In genomic region chr15:63244976-63245645, GRCh38 we compare ENCODE assay signal across 12 cellular contexts. TPM values are rescaled to one million over a fixed set of nuclear protein-coding genes. Genes with fewer than 3 reads are reported as not detected.
A peak's percentile ranks its signal among the peaks of the same experiment; 100 is the strongest.
DNase-seq lines count a peak whose midpoint lies in the region; ATAC-seq, FAIRE-seq and TF ChIP-seq lines count a peak whose summit lies in the region.
"Had no signal": no experiment of that assay in that cellular context is flagged by ENCODE, and none has a peak within 500 bp of the region (broad histone marks: within the 10 kb centered on the region; RNA-seq: fewer than 3 reads in every experiment).

No MANE protein-coding gene starts in this region.

- H3K4me1 ChIP-seq in K562 (replicated peaks in 1 of 2; ENCODE audit: control insufficient read depth in 2 of 2, insufficient read depth in 2 of 2, low read length in 2 of 2) (peaks cover 0 to 13% of the 10 kb centered on the region in 2 experiments; a peak in 2 of 5 replicates), muscle layer of duodenum (ENCODE audit: control insufficient read depth in 1 of 2, insufficient read depth in 2 of 2, low read length in 2 of 2) (peaks cover 4 to 15% of the 10 kb centered on the region in 2 donors), tibial artery (peaks cover 0 to 25% (median 5%) of the 10 kb centered on the region in 4 donors)
- H3K4me1 ChIP-seq: BE2C had no signal

- H2AFZ ChIP-seq in K562 (ENCODE audit: low read depth, low read length), result no peak overlapping the region

- 53% methylated on average over 5 of the region's 5 CpGs for WGBS in K562 (ENCODE audit: insufficient coverage, low coverage, missing lambda C conversion rate)

- peaks cover 51% of the 10 kb centered on the region for H3K36me3 ChIP-seq in K562 (ENCODE audit: control insufficient read depth, insufficient read depth, low read length)
- H3K36me3 ChIP-seq in muscle layer of duodenum (ENCODE audit: control insufficient read depth in 1 of 2, insufficient read depth in 2 of 2, low read length in 2 of 2), result peaks cover 5 to 20% of the 10 kb centered on the region in 2 donors
- peaks cover 0 to 12% (median 3%) of the 10 kb centered on the region in 3 donors for H3K36me3 ChIP-seq in tibial artery
- H3K36me3 ChIP-seq: BE2C had no signal

- intact Hi-C loops in K562 (cut with micrococcal nuclease), result no loop called here
- intact Hi-C loops in tibial artery (cut with DNase I; ENCODE audit: low total_unique reads), result no loop called here

- no peaks in the 10 kb centered on the region for H4K20me1 ChIP-seq in K562 (replicated peaks; ENCODE audit: control insufficient read depth, insufficient read depth, low read length)

- H3K4me3 Mint-ChIP-seq in activated naive CD4-positive, alpha-beta T cell treated with anti-CD3 and anti-CD28 coated beads, Interleukin-2, amount 50 U/mL, for 24 hours, result peak overlapping the region; percentile 49

- H3K27ac ChIP-seq in K562 (ENCODE audit: extremely low read depth, low read depth, low read length) (no peak overlapping the region), muscle layer of duodenum (ENCODE audit: low read length) (peak overlapping the region; percentile 68), tibial artery (peak overlapping the region; percentile 27 to 40)
- H3K27ac ChIP-seq: KMS-11 had no signal

- FAIRE-seq in K562 (lab: Jason Lieb, UNC), result peak; percentile 48
- FAIRE-seq: frontal cortex had no signal

- H3K79me2 ChIP-seq in K562 (ENCODE audit: control insufficient read depth, insufficient read depth, low read length), result peaks cover 26% of the 10 kb centered on the region

- H3K9me1 ChIP-seq in K562 (ENCODE audit: control insufficient read depth, insufficient read depth, low read length), result no peaks in the 10 kb centered on the region

- H3K27ac Mint-ChIP-seq in activated naive CD4-positive, alpha-beta T cell treated with anti-CD3 and anti-CD28 coated beads, Interleukin-2, amount 50 U/mL, for 24 hours, result peak overlapping the region; percentile 90

- no peak overlapping the region for H3K9ac ChIP-seq in K562 (ENCODE audit: insufficient read depth in 1 of 2, low read depth in 2 of 2, low read length in 2 of 2)
- H3K9ac ChIP-seq: KMS-11 had no signal

- no peaks in the 10 kb centered on the region for H3K27me3 Mint-ChIP-seq in activated naive CD4-positive, alpha-beta T cell treated with anti-CD3 and anti-CD28 coated beads, Interleukin-2, amount 50 U/mL, for 24 hours

- peaks cover 78% of the 10 kb centered on the region for H3K4me1 Mint-ChIP-seq in activated naive CD4-positive, alpha-beta T cell treated with anti-CD3 and anti-CD28 coated beads, Interleukin-2, amount 50 U/mL, for 24 hours

- ATAC-seq in K562, result no peak
- ATAC-seq in GM18519 (IDR thresholded peaks at IDR 0.05; ENCODE audit: low FRiP score, unreplicated experiment), result no peak

- CTCF ChIA-PET in K562 (lab: Yijun Ruan, JAX; ENCODE audit: low intra/inter-chr PET ratio), result interaction anchor here (0.6 to 0.7 kb wide), 2 partner anchors 30 to 197 kb away, joined by 3 read pairs; no protein-coding TSS in a partner anchor
- CTCF ChIA-PET in GM10248 (lab: Yijun Ruan, JAX), result interaction anchor here (1.0 to 2.8 kb wide), 8 partner anchors 11 to 46 kb away, joined by 3 to 20 read pairs (median 4); no protein-coding TSS in a partner anchor

- H3K4me2 ChIP-seq in K562 (ENCODE audit: insufficient read depth, low read length), result no peak overlapping the region
- H3K4me2 ChIP-seq: KMS-11 had no signal

- DNase-seq in activated naive CD4-positive, alpha-beta T cell treated with anti-CD3 and anti-CD28 coated beads, Interleukin-2, amount 50 U/mL, for 16 hours, result no peak
- DNase-seq in K562 (ENCODE audit: extremely low read depth in 1 of 4, low spot score in 3 of 4), result no peak
- DNase-seq in tibial artery, result no peak
- no peak for DNase-seq in GM10248 (ENCODE audit: extremely low spot score)
- DNase-seq in GM03348 (ENCODE audit: low spot score), result no peak
- DNase-seq: BE2C, NCI-H524 treated with DMSO at 0.1 percent for 48 hours had no signal

- no peak for TF ChIP-seq RAD21 in K562 (CRISPR knock-in tag; conservative IDR thresholded peaks at IDR 0.05 in 1 of 2, IDR thresholded peaks at IDR 0.05 in 1 of 2)

- TF ChIP-seq EP300 in K562 (IDR thresholded peaks at IDR 0.05; ENCODE audit: low read length), result no peak

- H3K36me3 Mint-ChIP-seq in activated naive CD4-positive, alpha-beta T cell treated with anti-CD3 and anti-CD28 coated beads, Interleukin-2, amount 50 U/mL, for 24 hours, result peaks cover 28% of the 10 kb centered on the region

- H3K27me3 ChIP-seq in K562 (ENCODE audit: control insufficient read depth in 2 of 2, insufficient read depth in 2 of 2, low read length in 2 of 2) (no peaks in the 10 kb centered on the region), muscle layer of duodenum (ENCODE audit: low read depth, low read length) (no peaks in the 10 kb centered on the region), tibial artery (no peaks in the 10 kb centered on the region)
- H3K27me3 ChIP-seq: BE2C had no signal

- TF ChIP-seq POLR2A in K562 (conservative IDR thresholded peaks at IDR 0.05), result no peak

- H3K9me3 ChIP-seq in K562 (replicated peaks; ENCODE audit: control insufficient read depth, insufficient read depth, low read depth, low read length) (peaks cover 6% of the 10 kb centered on the region), muscle layer of duodenum (ENCODE audit: control insufficient read depth in 1 of 2, low read length in 2 of 2) (peaks cover 0 to 3% of the 10 kb centered on the region in 2 donors), tibial artery (no peaks in the 10 kb centered on the region)
- H3K9me3 ChIP-seq: BE2C had no signal

- no peaks in the 10 kb centered on the region for H3K9me3 Mint-ChIP-seq in activated naive CD4-positive, alpha-beta T cell treated with anti-CD3 and anti-CD28 coated beads, Interleukin-2, amount 50 U/mL, for 24 hours

- BruUV-seq in K562 (replicated peaks; lab: Mats Ljungman, UMichigan), result no TSS peak

- POLR2A ChIA-PET in K562 (lab: Yijun Ruan, JAX), result interaction anchor here (1.0 to 1.1 kb wide), 2 partner anchors 15 to 17 kb away, joined by 3 to 5 read pairs; no protein-coding TSS in a partner anchor
- POLR2A ChIA-PET in GM10248 (lab: Yijun Ruan, JAX), result no interaction called here

- in situ Hi-C loops in K562 (cut with MboI), result no loop called here

- no peak for TF ChIP-seq CTCF in K562 (IDR thresholded peaks at IDR 0.05 in 2 of 3, conservative IDR thresholded peaks at IDR 0.05 in 1 of 3; ENCODE audit: insufficient read depth in 2 of 3, low read depth in 1 of 3, low read length in 3 of 3)
- TF ChIP-seq CTCF in tibial artery (IDR thresholded peaks at IDR 0.05), result no peak
- TF ChIP-seq CTCF in GM10248 (IDR thresholded peaks at IDR 0.05; ENCODE audit: control extremely low read depth, extremely low read depth, low read depth, missing control alignments), result no peak

- H3K4me3 ChIP-seq in K562 (no peak overlapping the region), muscle layer of duodenum (ENCODE audit: low read depth in 1 of 2, low read length in 2 of 2) (no peak overlapping the region), tibial artery (no peak overlapping the region)

RNA-seq across cellular contexts. Expression of gene APH1B, which starts 32.3 kb away (rescaled TPM):
- total RNA-seq in K562 (2011; cell fraction: chromatin; rRNA removed; ENCODE audit: low replicate concordance), result 10.5 and 13.7 TPM in 2 replicates
- total RNA-seq in K562 (2011; cell fraction: nucleolus; rRNA removed), result 7.7 and 8.8 TPM in 2 replicates
- total RNA-seq in K562 (2011; cell fraction: nucleoplasm; rRNA removed), result 13.9 and 14.7 TPM in 2 replicates
- total RNA-seq in K562 (2014; rRNA removed) (4.9 and 5.1 TPM in 2 replicates), K562 (2014; rRNA removed; fragmentation: Illumina TruSeq; extraction: Trizol) (9.0 and 9.1 TPM in 2 replicates), K562 (2015; rRNA removed; fragmentation: Illumina TruSeq; extraction: Trizol) (8.9 and 9.6 TPM in 2 replicates), K562 (2021) (9.7 and 10.6 TPM in 2 replicates)
- polyA plus RNA-seq in K562 (2011; rRNA removed) (4.8 and 7.0 TPM in 2 replicates), K562 (2014; fragmentation: Illumina TruSeq; extraction: Trizol) (6.1 and 6.9 TPM in 2 replicates), K562 (2014; fragmentation: Nextera tagmentation; extraction: Ambion mirVana) (1 to 10 TPM; 7.0 to 8.7 TPM), K562 (2014; rRNA removed) (6.8 and 7.3 TPM in 2 replicates)
- polyA plus RNA-seq in K562 (2011; cell fraction: cytosol; rRNA removed), result 3.0 and 3.2 TPM in 2 replicates
- polyA plus RNA-seq in K562 (2011; cell fraction: nucleus; rRNA removed), result 7.9 and 9.8 TPM in 2 replicates
- polyA plus RNA-seq in K562 (2012), result 9.1 and 10.8 TPM in 2 replicates
- 4.6 and 6.9 TPM in 2 replicates for polyA minus RNA-seq in K562 (2011; rRNA and poly(A)+ RNA removed)
- polyA minus RNA-seq in K562 (2011; cell fraction: cytosol; rRNA and poly(A)+ RNA removed), result 3.6 and 8.8 TPM in 2 replicates
- polyA minus RNA-seq in K562 (2011; cell fraction: nucleus; rRNA and poly(A)+ RNA removed), result 5.0 and 5.1 TPM in 2 replicates

RNA-seq across cellular contexts. Expression of gene RAB8B, which starts 55.7 kb away (rescaled TPM):
- total RNA-seq in K562 (2011; cell fraction: chromatin; rRNA removed; ENCODE audit: low replicate concordance), result 10.7 and 17.8 TPM in 2 replicates
- 5.3 and 7.3 TPM in 2 replicates for total RNA-seq in K562 (2011; cell fraction: nucleolus; rRNA removed)
- 10.6 and 18.9 TPM in 2 replicates for total RNA-seq in K562 (2011; cell fraction: nucleoplasm; rRNA removed)
- total RNA-seq in K562 (2014; rRNA removed), result 23.6 and 24.6 TPM in 2 replicates
- 28.9 and 33.9 TPM in 2 replicates for total RNA-seq in K562 (2014; rRNA removed; fragmentation: Illumina TruSeq; extraction: Trizol)
- 30.8 and 32.1 TPM in 2 replicates for total RNA-seq in K562 (2015; rRNA removed; fragmentation: Illumina TruSeq; extraction: Trizol)
- 24.2 and 27.3 TPM in 2 replicates for total RNA-seq in K562 (2021)
- polyA plus RNA-seq in K562 (2011; rRNA removed), result 13.2 and 21.5 TPM in 2 replicates
- polyA plus RNA-seq in K562 (2011; cell fraction: cytosol; rRNA removed), result 4.1 and 7.1 TPM in 2 replicates
- 12.5 and 14.7 TPM in 2 replicates for polyA plus RNA-seq in K562 (2011; cell fraction: nucleus; rRNA removed)
- polyA plus RNA-seq in K562 (2012), result 12.2 and 30.2 TPM in 2 replicates
- 20.5 and 30.0 TPM in 2 replicates for polyA plus RNA-seq in K562 (2014; fragmentation: Illumina TruSeq; extraction: Trizol)
- polyA plus RNA-seq in K562 (2014; fragmentation: Nextera tagmentation; extraction: Ambion mirVana), result 10 to 100 TPM in 1 of 2 experiments, 1 to 10 TPM in 1; 7.8 to 12.1 TPM
- polyA plus RNA-seq in K562 (2014; rRNA removed), result 17.4 and 17.6 TPM in 2 replicates
- polyA minus RNA-seq in K562 (2011; rRNA and poly(A)+ RNA removed), result 48.4 and 52.6 TPM in 2 replicates
- 36.9 and 49.1 TPM in 2 replicates for polyA minus RNA-seq in K562 (2011; cell fraction: cytosol; rRNA and poly(A)+ RNA removed)
- 6.1 and 10.1 TPM in 2 replicates for polyA minus RNA-seq in K562 (2011; cell fraction: nucleus; rRNA and poly(A)+ RNA removed)
